ENCODE assay signal across 1 cellular context in genomic region chr12:71250186-71250585, GRCh38.
TF ChIP-seq lines count a peak whose summit lies in the region.

No MANE protein-coding gene starts in this region.

TF ChIP-seq in K562, 482 proteins besides CTCF, POLR2A, EP300 and RAD21 (continued from another document):
- TF ChIP-seq HMBOX1 (IDR thresholded peaks at IDR 0.05) = no peak
- no peak for TF ChIP-seq ZNF280B (CRISPR knock-in tag; IDR thresholded peaks at IDR 0.05)
